24 cellular contexts compared by ENCODE assay signal in genomic region chr1:115237023-115237422, GRCh38.
"Had no signal": no experiment of that assay in that cellular context is flagged by ENCODE, and none has a peak within 500 bp of the region (broad histone marks: within the 10 kb centered on the region; RNA-seq: fewer than 3 reads in every experiment).

No MANE protein-coding gene starts in this region.

- H3K9me3 Mint-ChIP-seq: activated T-helper 2 cell treated with anti-CD3 and anti-CD28 coated beads, Interferon-gamma antibody, Interleukin-2, Interleukin-4, amounts not matched to agents 10 μg/mL and 5 μg/mL and 100 μg/mL, durations not matched to agents 14 hours and 24 hours and 36 hours; natural killer cell treated with Interleukin-12 subunit alpha and Interleukin-12 subunit beta and Interleukin-15 and Interleukin-18, amount 100 ng/mL, for 72 hours; stimulated activated effector memory CD8-positive, alpha-beta T cell treated with anti-CD3 and anti-CD28 coated beads, Interleukin-12 subunit alpha, Interleukin-12 subunit beta, amount 100 ng/mL, for 72 hours; stimulated activated naive CD8-positive, alpha-beta T cell treated with anti-CD3 and anti-CD28 coated beads, Interleukin-15, amount 100 ng/mL, for 72 hours had no signal

- H3K4me1 Mint-ChIP-seq: stimulated activated effector memory CD8-positive, alpha-beta T cell treated with anti-CD3 and anti-CD28 coated beads, Interleukin-12 subunit alpha, Interleukin-12 subunit beta, amount 100 ng/mL, for 72 hours; stimulated activated naive CD8-positive, alpha-beta T cell treated with anti-CD3 and anti-CD28 coated beads, Interleukin-15, amount 100 ng/mL, for 72 hours had no signal

- H3K4me3 ChIP-seq: gastrocnemius medialis, ovary, psoas muscle, suprapubic skin, tibial nerve had no signal

- H3K4me1 ChIP-seq: gastrocnemius medialis, psoas muscle, tibial nerve had no signal

- DNase-seq: activated CD4-positive, alpha-beta T cell treated with anti-CD3 and anti-CD28 coated beads, Interleukin-2, amount 50 U/mL, for 1 hour; activated CD4-positive, CD25-positive, alpha-beta regulatory T cell treated with anti-CD3 and anti-CD28 coated beads, Interleukin-2, amount 50 U/mL, for 72 hours; activated naive CD4-positive, alpha-beta T cell; activated T-cell treated with anti-CD3 and anti-CD28 coated beads, Interleukin-2, amount 50 U/mL, for 1 hour; amniotic stem cell; cerebellar nuclear complex; cortex of kidney; effector CD4-positive, alpha-beta T cell; gastrocnemius medialis; hypothalamus; midbrain; ovary; psoas muscle; right cardiac atrium; stimulated activated CD4-positive, alpha-beta T cell treated with anti-CD3 and anti-CD28 coated beads, Interleukin-2, amount 100 ng/mL, for 24 hours; stimulated activated naive CD8-positive, alpha-beta T cell treated with anti-CD3 and anti-CD28 coated beads, Interleukin-15, amount 100 ng/mL, for 72 hours had no signal

- H3K36me3 Mint-ChIP-seq: activated naive CD8-positive, alpha-beta T cell; natural killer cell treated with Interleukin-12 subunit alpha and Interleukin-12 subunit beta and Interleukin-15 and Interleukin-18, amount 100 ng/mL, for 72 hours; stimulated activated effector memory CD8-positive, alpha-beta T cell treated with anti-CD3 and anti-CD28 coated beads, Interleukin-12 subunit alpha, Interleukin-12 subunit beta, amount 100 ng/mL, for 72 hours had no signal

- H3K27ac Mint-ChIP-seq: activated naive CD8-positive, alpha-beta T cell; activated T-helper 2 cell treated with anti-CD3 and anti-CD28 coated beads, Interferon-gamma antibody, Interleukin-2, Interleukin-4, amounts not matched to agents 10 μg/mL and 5 μg/mL and 100 μg/mL, durations not matched to agents 14 hours and 24 hours and 36 hours; natural killer cell treated with Interleukin-12 subunit alpha and Interleukin-12 subunit beta and Interleukin-15 and Interleukin-18, amount 100 ng/mL, for 72 hours; stimulated activated effector memory CD8-positive, alpha-beta T cell treated with anti-CD3 and anti-CD28 coated beads, Interleukin-12 subunit alpha, Interleukin-12 subunit beta, amount 100 ng/mL, for 72 hours; stimulated activated naive CD8-positive, alpha-beta T cell treated with anti-CD3 and anti-CD28 coated beads, Interleukin-15, amount 100 ng/mL, for 72 hours had no signal

- H3K9me3 ChIP-seq: gastrocnemius medialis, neutrophil, ovary, psoas muscle, suprapubic skin, tibial nerve had no signal

- H3K27me3 ChIP-seq: gastrocnemius medialis, neutrophil, ovary, suprapubic skin, tibial nerve had no signal

- H3K4me3 Mint-ChIP-seq: activated naive CD8-positive, alpha-beta T cell; natural killer cell treated with Interleukin-12 subunit alpha and Interleukin-12 subunit beta and Interleukin-15 and Interleukin-18, amount 100 ng/mL, for 72 hours; stimulated activated effector memory CD8-positive, alpha-beta T cell treated with anti-CD3 and anti-CD28 coated beads, Interleukin-12 subunit alpha, Interleukin-12 subunit beta, amount 100 ng/mL, for 72 hours; stimulated activated naive CD8-positive, alpha-beta T cell treated with anti-CD3 and anti-CD28 coated beads, Interleukin-15, amount 100 ng/mL, for 72 hours had no signal

- H3K27ac ChIP-seq: gastrocnemius medialis, neutrophil, ovary, psoas muscle, suprapubic skin, tibial nerve, VCaP had no signal

- H3K36me3 ChIP-seq: gastrocnemius medialis, neutrophil, ovary, suprapubic skin, tibial nerve had no signal
